In the genomic region with DNA sequence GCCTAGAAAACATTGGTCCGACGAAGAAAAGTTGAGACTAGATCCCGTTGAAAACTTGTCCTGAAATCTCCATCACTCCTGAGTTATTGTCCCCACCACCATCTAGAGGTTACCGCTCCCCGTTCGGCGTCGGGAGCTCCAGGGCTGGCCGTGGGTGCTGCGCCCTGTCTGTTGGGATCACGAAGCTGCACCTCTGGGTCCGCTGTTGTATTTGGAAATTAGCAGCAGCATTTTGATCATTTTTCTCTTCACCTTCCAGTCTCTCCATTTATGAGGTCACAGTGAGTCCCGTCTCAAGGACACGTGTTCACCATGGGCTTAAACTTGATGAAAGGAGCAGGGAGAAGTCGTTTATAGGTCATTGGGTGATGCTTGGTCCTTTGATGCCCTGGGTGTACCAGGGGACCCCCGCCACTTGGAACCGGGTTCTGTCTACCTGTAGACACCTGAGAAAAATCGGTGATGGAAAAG, we compare ENCODE assay signal across 7 cellular contexts. TPM values are rescaled to one million over a fixed set of nuclear protein-coding genes. Genes with fewer than 3 reads are reported as not detected.
DNase-seq lines count a peak whose midpoint lies in the region; TF ChIP-seq lines count a peak whose summit lies in the region.

No MANE protein-coding gene starts in this region.

- POLR2A ChIA-PET in HEK293 (lab: Yijun Ruan, JAX): interaction anchor here (0.6 to 1.9 kb wide), 9 partner anchors 9 to 1048 kb away, joined by 3 to 9 read pairs (median 4); partner anchors contain the start of genes DCAF1, HEMK1 and MAPKAPK3

- H3K27ac ChIP-seq in HEK293 (ENCODE audit: extremely low read depth, low read depth, low read length) (peak overlapping the region; percentile 47; the same call in 1 of the 2 replicates), right atrium auricular region (peak overlapping the region; percentile 94 to 96), skin epidermis (peak overlapping the region; percentile 60 to 96 (median 91))

- DNase-seq in right atrium auricular region (ENCODE audit: low spot score) (peak; percentile 51), NOMO-1 (lab: John Stamatoyannopoulos, UW; ENCODE audit: unreplicated experiment in 2 of 2) (no peak), GM19238 (ENCODE audit: insufficient read length, low spot score) (no peak), SHP77 treated with DMSO at 0.1 percent for 48 hours (lab: John Stamatoyannopoulos, UW) (no peak)

- peaks cover 0 to 52% of the 10 kb centered on the region in 2 experiments; a peak in 1 of 3 replicates for H3K36me3 ChIP-seq in HEK293 (ENCODE audit: control insufficient read depth in 2 of 2, insufficient read depth in 1 of 2, low read length in 2 of 2)
- H3K36me3 ChIP-seq in right atrium auricular region: peaks cover 16% of the 10 kb centered on the region

- H3K27me3 ChIP-seq in right atrium auricular region: no peaks in the 10 kb centered on the region

- TF ChIP-seq CTCF in HEK293 (tag by site-specific recombination; IDR thresholded peaks at IDR 0.05) (no peak), WI38 (IDR thresholded peaks at IDR 0.05; ENCODE audit: low read depth, low read length) (no peak), right atrium auricular region (IDR thresholded peaks at IDR 0.05) (no peak)

- H3K4me1 ChIP-seq in HEK293 (ENCODE audit: control insufficient read depth, insufficient read depth, low read length): no peaks in the 10 kb centered on the region
- peaks cover 0 to 62% of the 10 kb centered on the region in 2 donors for H3K4me1 ChIP-seq in right atrium auricular region

- CTCF ChIA-PET in HEK293 (lab: Yijun Ruan, JAX): interaction anchor here (0.8 kb wide), 1 partner anchor 456 kb away, joined by 3 read pairs; no protein-coding TSS in a partner anchor

- H3K4me3 ChIP-seq in HEK293 (ENCODE audit: low read depth, low read length) (peak overlapping the region; percentile 96), WI38 (ENCODE audit: low read depth, low read length) (peak overlapping the region; percentile 78), right atrium auricular region (peak overlapping the region; percentile 83 to 95), skin epidermis (peak overlapping the region; percentile 63 to 93 (median 87))

- H3K9me3 ChIP-seq in HEK293 (ENCODE audit: control insufficient read depth, insufficient read depth, low read depth, low read length): no peaks in the 10 kb centered on the region
- H3K9me3 ChIP-seq in right atrium auricular region: no peaks in the 10 kb centered on the region

TF ChIP-seq in HEK293, 187 proteins besides CTCF, POLR2A, EP300 and RAD21:
- TF ChIP-seq ZNF335 (tag by site-specific recombination; conservative IDR thresholded peaks at IDR 0.05) (peak; percentile 50), SCRT1 (tag by site-specific recombination; IDR thresholded peaks at IDR 0.05; ENCODE audit: borderline replicate concordance) (no peak), KLF17 (tag by site-specific recombination; IDR thresholded peaks at IDR 0.05) (no peak)

RNA-seq across cellular contexts. Expression of gene MANF, which starts 0.6 kb away (rescaled TPM):
- total RNA-seq in right atrium auricular region: 10 to 100 TPM; 41.7 to 46.9 TPM

RNA-seq across cellular contexts. Expression of gene RBM15B, which starts 5.4 kb away (rescaled TPM):
- 10 to 100 TPM; 12.9 to 21.4 TPM for total RNA-seq in right atrium auricular region
